ENCODE assay signal across 24 cellular contexts in the genomic region with DNA sequence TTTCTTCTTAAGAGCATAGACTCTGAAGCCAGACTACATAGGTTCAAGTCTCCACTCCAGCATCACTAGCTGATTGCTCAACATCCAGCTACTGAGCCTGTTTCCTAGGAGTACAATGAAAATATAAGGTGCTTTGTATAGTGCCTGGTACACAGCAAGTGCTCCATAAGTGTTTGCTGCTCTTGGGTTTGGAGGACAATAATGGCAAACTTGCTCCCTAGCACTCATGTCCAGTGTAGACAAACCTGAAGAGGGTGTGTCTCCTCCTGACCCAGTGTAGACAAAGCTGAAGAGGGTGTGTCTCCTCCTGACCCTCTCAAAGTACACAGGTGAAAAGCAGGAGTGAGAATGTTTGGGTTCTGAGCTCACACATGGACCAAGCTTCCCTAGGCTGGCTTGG. TPM values are rescaled to one million over a fixed set of nuclear protein-coding genes. Genes with fewer than 3 reads are reported as not detected.
DNase-seq lines count a peak whose midpoint lies in the region; ATAC-seq, FAIRE-seq and TF ChIP-seq lines count a peak whose summit lies in the region.
"Had no signal": no experiment of that assay in that cellular context is flagged by ENCODE, and none has a peak within 500 bp of the region (broad histone marks: within the 10 kb centered on the region; RNA-seq: fewer than 3 reads in every experiment).

No MANE protein-coding gene starts in this region.

- H3K27ac Mint-ChIP-seq in activated T-cell treated with anti-CD3 and anti-CD28 coated beads, Interleukin-2, amount 50 U/mL, for 72 hours = peak overlapping the region; percentile 58
- H3K27ac Mint-ChIP-seq in CD8-positive, alpha-beta memory T cell = peak overlapping the region in 7 of 8 donors; percentile 5 to 88 (median 46)
- H3K27ac Mint-ChIP-seq: activated naive CD4-positive, alpha-beta T cell treated with anti-CD3 and anti-CD28 coated beads, Interleukin-2, amount 10 ng/mL, durations not matched to agents 7 days and 5 days; H9 had no signal

- TSS peak; percentile 36 for BruUV-seq in GM12878 (replicated peaks; lab: Mats Ljungman, UMichigan)

- H3K79me2 ChIP-seq in GM12878 (ENCODE audit: control insufficient read depth, insufficient read depth, low read length) = no peaks in the 10 kb centered on the region
- peaks cover 87% of the 10 kb centered on the region for H3K79me2 ChIP-seq in smooth muscle cell (ENCODE audit: low read depth)

- H3K27me3 Mint-ChIP-seq in activated T-cell treated with anti-CD3 and anti-CD28 coated beads, Interleukin-2, amount 50 U/mL, for 72 hours (ENCODE audit: low read depth) = no peaks in the 10 kb centered on the region
- H3K27me3 Mint-ChIP-seq in CD8-positive, alpha-beta memory T cell = no peaks in the 10 kb centered on the region
- H3K27me3 Mint-ChIP-seq: activated naive CD4-positive, alpha-beta T cell treated with anti-CD3 and anti-CD28 coated beads, Interleukin-2, amount 10 ng/mL, durations not matched to agents 7 days and 5 days had no signal

- no peak overlapping the region for H3K27ac ChIP-seq in CD8-positive, alpha-beta memory T cell (ENCODE audit: low read depth, low read length)
- no peak overlapping the region for H3K27ac ChIP-seq in GM12878 (ENCODE audit: control insufficient read depth, insufficient read depth)
- peak overlapping the region; percentile 29 for H3K27ac ChIP-seq in smooth muscle cell (ENCODE audit: low read depth)
- no peak overlapping the region for H3K27ac ChIP-seq in vagina
- H3K27ac ChIP-seq: stomach, uterus had no signal

- SMC1A ChIA-PET in GM12878 (lab: Charles Lee; ENCODE audit: uncharacterized antibody, unreplicated experiment) = interaction anchor here (0.7 to 2.3 kb wide), 4 partner anchors 9 to 45 kb away, joined by 3 to 6 read pairs (median 4); no protein-coding TSS in a partner anchor

- POLR2A ChIA-PET in CD8-positive, alpha-beta memory T cell (lab: Charles Lee) = no interaction called here
- POLR2A ChIA-PET in GM12878 (lab: Charles Lee) = no interaction called here
- POLR2A ChIA-PET in GM10248 (lab: Yijun Ruan, JAX) = no interaction called here

- no peak for FAIRE-seq in GM12878 (lab: Jason Lieb, UNC)
- FAIRE-seq: bronchial epithelial cell, frontal cortex, small intestine, TTC549 had no signal

- H4K20me1 ChIP-seq in GM12878 (ENCODE audit: control insufficient read depth, insufficient read depth) (no peaks in the 10 kb centered on the region; the same call in 1 of the 2 replicates), smooth muscle cell (ENCODE audit: low read depth) (peaks cover 71% of the 10 kb centered on the region)

- peaks cover 3 to 4% of the 10 kb centered on the region in 2 donors for H3K36me3 Mint-ChIP-seq in activated T-cell treated with anti-CD3 and anti-CD28 coated beads, Interleukin-2, amount 50 U/mL, for 72 hours (ENCODE audit: insufficient read depth in 2 of 2)
- H3K36me3 Mint-ChIP-seq in CD8-positive, alpha-beta memory T cell = peaks cover 0 to 5% (median 0%) of the 10 kb centered on the region in 3 donors

- H3K4me3 Mint-ChIP-seq in activated T-cell treated with anti-CD3 and anti-CD28 coated beads, Interleukin-2, amount 50 U/mL, for 72 hours = no peak overlapping the region
- H3K4me3 Mint-ChIP-seq in CD8-positive, alpha-beta memory T cell = no peak overlapping the region
- H3K4me3 Mint-ChIP-seq: activated naive CD4-positive, alpha-beta T cell treated with anti-CD3 and anti-CD28 coated beads, Interleukin-2, amount 10 ng/mL, durations not matched to agents 7 days and 5 days; H9 had no signal

- no peak for ATAC-seq in activated T-cell treated with anti-CD3 and anti-CD28 coated beads, Interleukin-2, amount 50 U/mL, for 72 hours (replicated peaks in 1 of 2)
- no peak for ATAC-seq in GM12878
- no peak for ATAC-seq in left lobe of liver
- ATAC-seq: activated CD4-positive, CD25-positive, alpha-beta regulatory T cell treated with anti-CD3 and anti-CD28 coated beads, Interleukin-2, amount 50 U/mL, for 24 hours had no signal

- H3K9me3 ChIP-seq in CD8-positive, alpha-beta memory T cell (ENCODE audit: low read length) = no peaks in the 10 kb centered on the region
- H3K9me3 ChIP-seq in GM12878 (replicated peaks; ENCODE audit: control insufficient read depth, insufficient read depth, low read length) = no peaks in the 10 kb centered on the region
- no peaks in the 10 kb centered on the region for H3K9me3 ChIP-seq in smooth muscle cell (replicated peaks; ENCODE audit: low read depth)
- H3K9me3 ChIP-seq in vagina = no peaks in the 10 kb centered on the region
- H3K9me3 ChIP-seq: Caco-2, right atrium auricular region, stomach, uterus had no signal

- H3K4me2 ChIP-seq in GM12878 (ENCODE audit: control insufficient read depth, insufficient read depth) (no peak overlapping the region), smooth muscle cell (no peak overlapping the region)

- in situ Hi-C loops in GM12878 (cut with MboI) = no loop called here

- no peaks in the 10 kb centered on the region for H3K36me3 ChIP-seq in CD8-positive, alpha-beta memory T cell (ENCODE audit: insufficient read depth, low read length)
- H3K36me3 ChIP-seq in GM12878 (ENCODE audit: control insufficient read depth in 2 of 2, insufficient read depth in 2 of 2, low read length in 1 of 2) = peaks cover 0 to 13% of the 10 kb centered on the region in 2 experiments; a peak in 2 of 4 replicates
- no peaks in the 10 kb centered on the region for H3K36me3 ChIP-seq in smooth muscle cell (ENCODE audit: low read depth)
- H3K36me3 ChIP-seq in vagina = no peaks in the 10 kb centered on the region
- H3K36me3 ChIP-seq: right atrium auricular region, stomach, uterus had no signal

- no peak for TF ChIP-seq CTCF in GM12878 (IDR thresholded peaks at IDR 0.05 in 2 of 3, conservative IDR thresholded peaks at IDR 0.05 in 1 of 3; ENCODE audit: control insufficient read depth in 2 of 3, extremely low read depth in 1 of 3, insufficient read depth in 1 of 3, low read depth in 3 of 3, low read length in 3 of 3)
- TF ChIP-seq CTCF in smooth muscle cell (IDR thresholded peaks at IDR 0.05; ENCODE audit: borderline replicate concordance, insufficient read depth, poor library complexity, severe bottlenecking) = no peak
- TF ChIP-seq CTCF in GM10248 (IDR thresholded peaks at IDR 0.05; ENCODE audit: control extremely low read depth, extremely low read depth, low read depth, missing control alignments) = no peak
- no peak for TF ChIP-seq CTCF in vagina (IDR thresholded peaks at IDR 0.05)

- RAD21 ChIA-PET in GM12878 (lab: Charles Lee; ENCODE audit: unreplicated experiment) = no interaction called here

- TF ChIP-seq RAD21 in GM12878 (IDR thresholded peaks at IDR 0.05; ENCODE audit: insufficient read depth, low read depth, low read length) = no peak

- intact Hi-C loops in GM12878 (cut with micrococcal nuclease; ENCODE audit: unreplicated experiment) = no loop called here
- intact Hi-C loops in vagina (cut with DNase I) = no loop called here

- CTCF ChIA-PET in CD8-positive, alpha-beta memory T cell (lab: Charles Lee) = interaction anchor here (1.1 to 3.8 kb wide), 4 partner anchors 19 to 68 kb away, joined by 3 to 13 read pairs (median 6); no protein-coding TSS in a partner anchor
- CTCF ChIA-PET in GM12878 (lab: Yijun Ruan, JAX) (interaction anchor here (0.5 to 19.3 kb wide), 3 partner anchors 30 to 55 kb away, joined by 3 to 131 read pairs (median 5); no protein-coding TSS in a partner anchor), GM10248 (lab: Yijun Ruan, JAX) (interaction anchor here (0.7 to 3.4 kb wide), 8 partner anchors 12 to 67 kb away, joined by 3 to 16 read pairs (median 6); no protein-coding TSS in a partner anchor)

- H3F3A ChIP-seq in smooth muscle cell (ENCODE audit: low read depth) = peaks cover 12% of the 10 kb centered on the region

- H3K27me3 ChIP-seq in CD8-positive, alpha-beta memory T cell (ENCODE audit: insufficient read depth, low read length, poor library complexity, severe bottlenecking) = no peaks in the 10 kb centered on the region
- H3K27me3 ChIP-seq in GM12878 (replicated peaks in 1 of 2; ENCODE audit: control insufficient read depth in 2 of 2, insufficient read depth in 2 of 2, low read length in 1 of 2) (no peaks in the 10 kb centered on the region), smooth muscle cell (ENCODE audit: low read depth) (no peaks in the 10 kb centered on the region), vagina (no peaks in the 10 kb centered on the region)
- H3K27me3 ChIP-seq: right atrium auricular region, stomach, uterus had no signal

- no peak for TF ChIP-seq EP300 in GM12878 (IDR thresholded peaks at IDR 0.05; ENCODE audit: borderline replicate concordance in 1 of 2, control insufficient read depth in 1 of 2, low read depth in 2 of 2, low read length in 2 of 2)

- DNase-seq in activated T-cell treated with anti-CD3 and anti-CD28 coated beads, Interleukin-2, amount 50 U/mL, for 72 hours = no peak
- DNase-seq in activated T-cell treated with anti-CD3 and anti-CD28 coated beads, Interleukin-2, amount 50 U/mL, for 48 hours = no peak
- DNase-seq in CD8-positive, alpha-beta memory T cell = no peak
- DNase-seq in GM12878 (ENCODE audit: low read depth, low spot score) (no peak), smooth muscle cell (lab: John Stamatoyannopoulos, UW; ENCODE audit: unreplicated experiment) (no peak), left lobe of liver (ENCODE audit: low spot score) (no peak), GM10248 (ENCODE audit: extremely low spot score) (no peak), vagina (ENCODE audit: extremely low spot score in 2 of 2) (no peak)
- DNase-seq: activated naive CD4-positive, alpha-beta T cell treated with anti-CD3 and anti-CD28 coated beads, Interleukin-2, amount 10 ng/mL, durations not matched to agents 7 days and 5 days; aorta; Caco-2; H9; NCI-H1930; NCI-H2171 treated with DMSO at 0.1 percent for 48 hours; NCI-H510A treated with DMSO at 0.1 percent for 48 hours; posterior cingulate gyrus; small intestine; stomach; uterus had no signal

- H3K9ac ChIP-seq in GM12878 (ENCODE audit: control insufficient read depth, insufficient read depth, low read length) (no peak overlapping the region), smooth muscle cell (ENCODE audit: low read depth) (no peak overlapping the region)

- no peaks in the 10 kb centered on the region for H3K9me3 Mint-ChIP-seq in activated T-cell treated with anti-CD3 and anti-CD28 coated beads, Interleukin-2, amount 50 U/mL, for 72 hours
- no peaks in the 10 kb centered on the region for H3K9me3 Mint-ChIP-seq in CD8-positive, alpha-beta memory T cell
- H3K9me3 Mint-ChIP-seq: activated naive CD4-positive, alpha-beta T cell treated with anti-CD3 and anti-CD28 coated beads, Interleukin-2, amount 10 ng/mL, durations not matched to agents 7 days and 5 days; H9 had no signal

- H3K4me3 ChIP-seq in CD8-positive, alpha-beta memory T cell (ENCODE audit: low read length) = no peak overlapping the region
- H3K4me3 ChIP-seq in GM12878 = no peak overlapping the region
- no peak overlapping the region for H3K4me3 ChIP-seq in smooth muscle cell
- no peak overlapping the region for H3K4me3 ChIP-seq in vagina
- H3K4me3 ChIP-seq: right atrium auricular region, stomach, uterus had no signal

- H2AFZ ChIP-seq in GM12878 (ENCODE audit: control insufficient read depth, low read depth, low read length) = no peak overlapping the region
- H2AFZ ChIP-seq in smooth muscle cell (ENCODE audit: low read depth) = no peak overlapping the region

- H3K4me1 ChIP-seq in CD8-positive, alpha-beta memory T cell (ENCODE audit: insufficient read depth, low read length) = peaks cover 56% of the 10 kb centered on the region
- H3K4me1 ChIP-seq in GM12878 (ENCODE audit: control insufficient read depth, insufficient read depth, low read length) = peaks cover 7% of the 10 kb centered on the region
- H3K4me1 ChIP-seq in smooth muscle cell (ENCODE audit: low read depth) = peaks cover 11% of the 10 kb centered on the region
- peaks cover 78% of the 10 kb centered on the region for H3K4me1 ChIP-seq in vagina
- H3K4me1 ChIP-seq: Caco-2 had no signal

- peaks cover 72% of the 10 kb centered on the region for H3K4me1 Mint-ChIP-seq in activated T-cell treated with anti-CD3 and anti-CD28 coated beads, Interleukin-2, amount 50 U/mL, for 72 hours (ENCODE audit: low read depth)
- H3K4me1 Mint-ChIP-seq in CD8-positive, alpha-beta memory T cell = peaks cover 50 to 79% (median 73%) of the 10 kb centered on the region in 3 donors

- no peak for TF ChIP-seq POLR2A in GM12878 (IDR thresholded peaks at IDR 0.05; ENCODE audit: low read depth, low read length)
- TF ChIP-seq POLR2A in vagina (IDR thresholded peaks at IDR 0.05) = no peak

RNA-seq across cellular contexts. Expression of a gene that starts 10.5 kb away (rescaled TPM):
- total RNA-seq in activated T-cell treated with anti-CD3 and anti-CD28 coated beads, Interleukin-2, amount 50 U/mL, for 72 hours = 100 to 1,000 TPM; 159 to 193 TPM
- total RNA-seq in CD8-positive, alpha-beta memory T cell = 10 to 100 TPM; 78.2 to 88.4 TPM
- polyA plus RNA-seq in CD8-positive, alpha-beta memory T cell = 41.5 TPM
- 121 and 133 TPM in 2 replicates for total RNA-seq in GM12878 (2013; cell fraction: nucleolus; rRNA removed)
- total RNA-seq in GM12878 (2014; rRNA removed) = 39.9 and 40.5 TPM in 2 replicates
- 19.2 and 20.4 TPM in 2 replicates for total RNA-seq in GM12878 (2014; rRNA removed; fragmentation: Illumina TruSeq; extraction: Trizol)
- total RNA-seq in GM12878 (2021) = 81.0 and 81.5 TPM in 2 replicates
- 13.5 TPM for polyA plus RNA-seq in GM12878 (2011; ENCODE audit: low read depth)
- 23.4 and 34.2 TPM in 2 replicates for polyA plus RNA-seq in GM12878 (2011; rRNA removed)
- 20.8 and 22.4 TPM in 2 replicates for polyA plus RNA-seq in GM12878 (2011; cell fraction: cytosol; rRNA removed)
- polyA plus RNA-seq in GM12878 (2011; cell fraction: nucleus; rRNA removed) = 46.3 and 47.3 TPM in 2 replicates
- 11.0 and 13.7 TPM in 2 replicates for polyA plus RNA-seq in GM12878 (2012)
- 39.6 and 50.9 TPM in 2 replicates for polyA plus RNA-seq in GM12878 (2014; fragmentation: Illumina TruSeq; extraction: Trizol)
- 1 to 10 TPM in 1 of 2 experiments, under 1 TPM in 1; 0.97 to 2.4 TPM for polyA plus RNA-seq in GM12878 (2014; fragmentation: Nextera tagmentation; extraction: Ambion mirVana)
- polyA plus RNA-seq in GM12878 (2014; rRNA removed) = 32.2 and 41.0 TPM in 2 replicates
- 10 to 100 TPM; 40.5 to 43.6 TPM for polyA plus RNA-seq in GM12878 (2016; fragmentation: Nextera tagmentation; extraction: Ambion mirVana)
- polyA minus RNA-seq in GM12878 (2011; rRNA and poly(A)+ RNA removed) = 36.1 and 38.8 TPM in 2 replicates
- 15.8 and 16.8 TPM in 2 replicates for polyA minus RNA-seq in GM12878 (2011; cell fraction: cytosol; rRNA and poly(A)+ RNA removed)
- polyA minus RNA-seq in GM12878 (2011; cell fraction: nucleus; rRNA and poly(A)+ RNA removed) = 31.1 and 39.1 TPM in 2 replicates
- 63.8 and 129 TPM in 2 replicates for total RNA-seq in smooth muscle cell
- polyA plus RNA-seq in smooth muscle cell = 101 and 108 TPM in 2 replicates
- 58.0 TPM for total RNA-seq in left lobe of liver
- total RNA-seq in vagina = 93.8 TPM
